ENCODE assay signal across 17 cellular contexts in genomic region chr2:11161747-11162146, GRCh38. TPM values are rescaled to one million over a fixed set of nuclear protein-coding genes. Genes with fewer than 3 reads are reported as not detected.
DNase-seq lines count a peak whose midpoint lies in the region.
"Had no signal": no experiment of that assay in that cellular context is flagged by ENCODE, and none has a peak within 500 bp of the region (broad histone marks: within the 10 kb centered on the region; RNA-seq: fewer than 3 reads in every experiment).

No MANE protein-coding gene starts in this region.

- H3K36me3 ChIP-seq in CD4-positive, alpha-beta memory T cell (ENCODE audit: insufficient read depth, low read length) = no peaks in the 10 kb centered on the region

- no peak overlapping the region for H3K4me3 ChIP-seq in CD4-positive, alpha-beta memory T cell (ENCODE audit: low read length in 2 of 2)
- H3K4me3 ChIP-seq: SK-N-MC had no signal

- H3K4me1 Mint-ChIP-seq in activated CD4-positive, alpha-beta T cell treated with anti-CD3 and anti-CD28 coated beads, Interleukin-2, amount 10 ng/mL, durations not matched to agents 7 days and 5 days = peaks cover 26% of the 10 kb centered on the region
- peaks cover 12 to 33% (median 25%) of the 10 kb centered on the region in 4 donors for H3K4me1 Mint-ChIP-seq in CD4-positive, alpha-beta memory T cell
- H3K4me1 Mint-ChIP-seq in activated T-helper 1 cell treated with anti-CD3 and anti-CD28 coated beads, Interleukin-12 subunit alpha, Interleukin-12 subunit beta, Interleukin-2, Interleukin-4 antibody, amounts not matched to agents 30 ng/mL and 10 ng/mL and 1 ng/mL, durations not matched to agents 14 hours and 24 hours and 36 hours (ENCODE audit: low read depth) = peaks cover 9% of the 10 kb centered on the region

- H3K27me3 Mint-ChIP-seq in activated CD4-positive, alpha-beta T cell treated with anti-CD3 and anti-CD28 coated beads, Interleukin-2, amount 10 ng/mL, durations not matched to agents 7 days and 5 days = no peaks in the 10 kb centered on the region
- H3K27me3 Mint-ChIP-seq in CD4-positive, alpha-beta memory T cell = no peaks in the 10 kb centered on the region
- H3K27me3 Mint-ChIP-seq in activated T-helper 1 cell treated with anti-CD3 and anti-CD28 coated beads, Interleukin-12 subunit alpha, Interleukin-12 subunit beta, Interleukin-2, Interleukin-4 antibody, amounts not matched to agents 30 ng/mL and 10 ng/mL and 1 ng/mL, durations not matched to agents 14 hours and 24 hours and 36 hours (ENCODE audit: insufficient read depth) = no peaks in the 10 kb centered on the region

- intact Hi-C loops in CD4-positive, alpha-beta memory T cell (cut with micrococcal nuclease) = no loop called here
- intact Hi-C loops in activated T-helper 1 cell treated with anti-CD3 and anti-CD28 coated beads, Interleukin-12 subunit alpha, Interleukin-12 subunit beta, Interleukin-2, Interleukin-4 antibody, amounts not matched to agents 30 ng/mL and 10 ng/mL and 1 ng/mL, durations not matched to agents 14 hours and 24 hours and 36 hours (cut with micrococcal nuclease) = no loop called here
- intact Hi-C loops in posterior vena cava (cut with DNase I) = no loop called here

- no peaks in the 10 kb centered on the region for H3K9me3 Mint-ChIP-seq in activated CD4-positive, alpha-beta T cell treated with anti-CD3 and anti-CD28 coated beads, Interleukin-2, amount 10 ng/mL, durations not matched to agents 7 days and 5 days
- H3K9me3 Mint-ChIP-seq in CD4-positive, alpha-beta memory T cell = no peaks in the 10 kb centered on the region
- no peaks in the 10 kb centered on the region for H3K9me3 Mint-ChIP-seq in activated T-helper 1 cell treated with anti-CD3 and anti-CD28 coated beads, Interleukin-12 subunit alpha, Interleukin-12 subunit beta, Interleukin-2, Interleukin-4 antibody, amounts not matched to agents 30 ng/mL and 10 ng/mL and 1 ng/mL, durations not matched to agents 14 hours and 24 hours and 36 hours

- POLR2A ChIA-PET in activated CD4-positive, alpha-beta T cell treated with anti-CD3 and anti-CD28 coated beads, Interleukin-2, amount 10 ng/mL, durations not matched to agents 7 days and 5 days (lab: Charles Lee) = no interaction called here
- POLR2A ChIA-PET in CD4-positive, alpha-beta memory T cell (lab: Charles Lee; ENCODE audit: partially characterized antibody) = interaction anchor here (0.8 to 0.9 kb wide), 2 partner anchors 14 to 32 kb away, joined by 3 read pairs; no protein-coding TSS in a partner anchor

- no peak overlapping the region for H3K4me3 Mint-ChIP-seq in activated CD4-positive, alpha-beta T cell treated with anti-CD3 and anti-CD28 coated beads, Interleukin-2, amount 10 ng/mL, durations not matched to agents 7 days and 5 days
- no peak overlapping the region for H3K4me3 Mint-ChIP-seq in CD4-positive, alpha-beta memory T cell
- no peak overlapping the region for H3K4me3 Mint-ChIP-seq in activated T-helper 1 cell treated with anti-CD3 and anti-CD28 coated beads, Interleukin-12 subunit alpha, Interleukin-12 subunit beta, Interleukin-2, Interleukin-4 antibody, amounts not matched to agents 30 ng/mL and 10 ng/mL and 1 ng/mL, durations not matched to agents 14 hours and 24 hours and 36 hours

- no peaks in the 10 kb centered on the region for H3K9me3 ChIP-seq in CD4-positive, alpha-beta memory T cell (ENCODE audit: control insufficient read depth in 1 of 2, low read length in 2 of 2)

- H3K4me1 ChIP-seq in CD4-positive, alpha-beta memory T cell (ENCODE audit: insufficient read depth, low read length) = peaks cover 20% of the 10 kb centered on the region

- H3K27ac Mint-ChIP-seq in activated CD4-positive, alpha-beta T cell treated with anti-CD3 and anti-CD28 coated beads, Interleukin-2, amount 10 ng/mL, durations not matched to agents 7 days and 5 days = peak overlapping the region; percentile 96
- H3K27ac Mint-ChIP-seq in CD4-positive, alpha-beta memory T cell = peak overlapping the region in 5 of 7 donors; percentile 8 to 94 (median 70)
- peak overlapping the region; percentile 79 for H3K27ac Mint-ChIP-seq in activated T-helper 1 cell treated with anti-CD3 and anti-CD28 coated beads, Interleukin-12 subunit alpha, Interleukin-12 subunit beta, Interleukin-2, Interleukin-4 antibody, amounts not matched to agents 30 ng/mL and 10 ng/mL and 1 ng/mL, durations not matched to agents 14 hours and 24 hours and 36 hours

- peaks cover 5% of the 10 kb centered on the region for H3K36me3 Mint-ChIP-seq in activated CD4-positive, alpha-beta T cell treated with anti-CD3 and anti-CD28 coated beads, Interleukin-2, amount 10 ng/mL, durations not matched to agents 7 days and 5 days (ENCODE audit: low read depth)
- H3K36me3 Mint-ChIP-seq in CD4-positive, alpha-beta memory T cell = peaks cover 14 to 16% of the 10 kb centered on the region in 2 donors
- H3K36me3 Mint-ChIP-seq in activated T-helper 1 cell treated with anti-CD3 and anti-CD28 coated beads, Interleukin-12 subunit alpha, Interleukin-12 subunit beta, Interleukin-2, Interleukin-4 antibody, amounts not matched to agents 30 ng/mL and 10 ng/mL and 1 ng/mL, durations not matched to agents 14 hours and 24 hours and 36 hours (ENCODE audit: low read depth) = no peaks in the 10 kb centered on the region

- CTCF ChIA-PET in activated CD4-positive, alpha-beta T cell treated with anti-CD3 and anti-CD28 coated beads, Interleukin-2, amount 10 ng/mL, durations not matched to agents 7 days and 5 days (lab: Charles Lee) = interaction anchor here (0.6 to 1.3 kb wide), 3 partner anchors 13 to 46 kb away, joined by 3 read pairs; a partner anchor contains a TSS
- CTCF ChIA-PET in CD4-positive, alpha-beta memory T cell (lab: Charles Lee; ENCODE audit: partially characterized antibody) = interaction anchor here (3.6 kb wide), 1 partner anchor 30 kb away, joined by 35 read pairs; a partner anchor contains a TSS

- H3K27ac ChIP-seq in CD4-positive, alpha-beta memory T cell (ENCODE audit: low read depth, low read length) = no peak overlapping the region
- H3K27ac ChIP-seq: 22Rv1, SK-N-MC had no signal

- H3K27me3 ChIP-seq in CD4-positive, alpha-beta memory T cell (ENCODE audit: insufficient read depth, low read length) = no peaks in the 10 kb centered on the region

- DNase-seq in activated CD4-positive, alpha-beta T cell treated with anti-CD3 and anti-CD28 coated beads, Interleukin-2, amount 10 ng/mL, durations not matched to agents 7 days and 5 days = no peak
- no peak for DNase-seq in activated CD4-positive, alpha-beta T cell treated with anti-CD3 and anti-CD28 coated beads, Interleukin-2, amount 50 U/mL, for 48 hours
- DNase-seq in CD4-positive, alpha-beta memory T cell = no peak
- DNase-seq in activated T-helper 1 cell treated with anti-CD3 and anti-CD28 coated beads, Interleukin-12 subunit alpha, Interleukin-12 subunit beta, Interleukin-2, Interleukin-4 antibody, amounts not matched to agents 30 ng/mL and 10 ng/mL and 1 ng/mL, durations not matched to agents 14 hours and 24 hours and 36 hours (ENCODE audit: low spot score) = no peak
- DNase-seq in posterior vena cava (ENCODE audit: low spot score) (peak; percentile 30), medulla oblongata (ENCODE audit: extremely low spot score) (no peak), SIG-M5 treated with dmso at 0.1 percent for 504 hours (lab: John Stamatoyannopoulos, UW; ENCODE audit: unreplicated experiment) (no peak), KG1 (lab: John Stamatoyannopoulos, UW) (no peak)
- DNase-seq: C1 segment of cervical spinal cord; NCI-H1092; NCI-H2107; NCI-H226; NCI-H526; NK-92 treated with Interleukin-12 subunit alpha and Interleukin-12 subunit beta, amount 100 ng/mL, for 24 hours; PC-3 had no signal

RNA-seq across cellular contexts. Expression of gene SLC66A3, which starts 6.5 kb away (rescaled TPM):
- total RNA-seq in activated CD4-positive, alpha-beta T cell treated with anti-CD3 and anti-CD28 coated beads, Interleukin-2, amount 10 ng/mL, durations not matched to agents 7 days and 5 days = 10 to 100 TPM; 21.6 to 23.4 TPM
- total RNA-seq in CD4-positive, alpha-beta memory T cell = 10 to 100 TPM; 27.9 to 33.1 TPM
- 100 to 1,000 TPM in 1 of 2 donors, 10 to 100 TPM in 1; 82.6 to 110 TPM for polyA plus RNA-seq in CD4-positive, alpha-beta memory T cell
- 7.2 and 7.9 TPM in 2 replicates for total RNA-seq in activated T-helper 1 cell treated with anti-CD3 and anti-CD28 coated beads, Interleukin-12 subunit alpha, Interleukin-12 subunit beta, Interleukin-2, Interleukin-4 antibody, amounts not matched to agents 30 ng/mL and 10 ng/mL and 1 ng/mL, durations not matched to agents 14 hours and 24 hours and 36 hours
- total RNA-seq in posterior vena cava = 10 to 100 TPM; 20.3 to 36.9 TPM
